In the genomic region with DNA sequence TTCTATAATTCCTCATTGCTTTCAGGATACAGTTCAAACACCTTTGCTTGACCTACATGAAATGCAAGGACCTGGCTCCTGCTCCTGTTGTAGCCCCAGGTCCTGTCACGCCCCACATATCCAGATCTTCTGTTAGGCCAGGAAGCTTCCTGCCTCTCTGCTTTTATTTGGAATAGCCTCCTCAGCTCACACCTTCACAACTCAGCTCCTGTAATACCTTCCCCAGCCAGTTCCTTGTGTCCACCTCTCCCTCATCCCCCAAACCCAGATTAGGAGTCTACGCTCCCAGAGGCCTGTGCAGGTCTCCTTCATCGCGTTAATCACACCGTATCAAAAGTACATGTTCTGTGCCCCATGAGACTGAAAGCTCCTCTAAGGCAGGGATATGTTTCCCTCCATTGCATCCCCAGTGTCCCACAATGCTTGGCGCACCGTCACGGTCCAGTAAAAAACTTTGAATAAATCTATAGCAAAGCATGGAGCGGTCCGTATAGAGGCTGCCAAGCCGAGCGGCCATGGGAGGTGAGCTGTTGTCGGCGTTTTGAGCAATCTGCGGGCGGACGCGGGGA, we compare ENCODE assay signal across 8 cellular contexts. TPM values are rescaled to one million over a fixed set of nuclear protein-coding genes. Genes with fewer than 3 reads are reported as not detected.
DNase-seq lines count a peak whose midpoint lies in the region; TF ChIP-seq lines count a peak whose summit lies in the region.

No MANE protein-coding gene starts in this region.

- DNase-seq in T-helper 1 cell (no peak), Karpas-422 (peak; percentile 89), colonic mucosa (peak; percentile 17), ureter (ENCODE audit: low spot score) (no peak), GM13977 (ENCODE audit: low spot score) (no peak)
- no peak for DNase-seq in activated effector memory CD4-positive, alpha-beta T cell treated with anti-CD3 and anti-CD28 coated beads, Interleukin-2, amount 50 U/mL, for 16 hours

- H2AFZ ChIP-seq in Karpas-422 (ENCODE audit: low read length): peak overlapping the region; percentile 74

- peak overlapping the region; percentile 80 for H3K4me2 ChIP-seq in Karpas-422 (ENCODE audit: low read depth, low read length, poor library complexity, severe bottlenecking)

- H3K4me3 Mint-ChIP-seq in T-helper 1 cell treated with Interleukin-12 subunit alpha and Interleukin-12 subunit beta and Interleukin-4 antibody, amounts not matched to agents 30 μg/mL and 1 μg/mL, for 36 hours: peak overlapping the region; percentile 91
- peak overlapping the region in 2 of 3 experiments; percentile 92 to 98 for H3K4me3 Mint-ChIP-seq in nephron

- H3K4me1 ChIP-seq in Karpas-422 (ENCODE audit: low read length): peaks cover 32% of the 10 kb centered on the region
- H3K4me1 ChIP-seq in colonic mucosa: peaks cover 4% of the 10 kb centered on the region

- no peaks in the 10 kb centered on the region for H4K20me1 ChIP-seq in Karpas-422 (ENCODE audit: insufficient read depth, low read depth, low read length)

- no peak for TF ChIP-seq CTCF in colonic mucosa (IDR thresholded peaks at IDR 0.05)
- no peak for TF ChIP-seq CTCF in nephron (IDR thresholded peaks at IDR 0.05; ENCODE audit: unreplicated experiment in 3 of 3)
- TF ChIP-seq CTCF in GM13977 (IDR thresholded peaks at IDR 0.05; ENCODE audit: extremely low read depth, insufficient read depth, missing control alignments): no peak

- peaks cover 24% of the 10 kb centered on the region for H3K4me1 Mint-ChIP-seq in T-helper 1 cell treated with Interleukin-12 subunit alpha and Interleukin-12 subunit beta and Interleukin-4 antibody, amounts not matched to agents 30 μg/mL and 1 μg/mL, for 36 hours (ENCODE audit: low read depth)
- H3K4me1 Mint-ChIP-seq in nephron: peaks cover 18% of the 10 kb centered on the region

- in situ Hi-C loops in GM13977 (cut with MboI; ENCODE audit: low pct_unique_long_range_greater_than_20kb, low sequenced_read_pairs, unreplicated experiment): no loop called here

- no peaks in the 10 kb centered on the region for H3K9me3 ChIP-seq in Karpas-422 (ENCODE audit: low read length)
- H3K9me3 ChIP-seq in colonic mucosa: no peaks in the 10 kb centered on the region

- H3K79me2 ChIP-seq in Karpas-422 (ENCODE audit: low read length): peaks cover 39% of the 10 kb centered on the region

- H3K9me2 ChIP-seq in Karpas-422 (replicated peaks; ENCODE audit: insufficient read depth, low read length): 0 out of 2 replicates have a peak, but pooled peaks cover 2% of the 10 kb centered on the region

- H3K4me3 ChIP-seq in Karpas-422 (ENCODE audit: low read length): peak overlapping the region; percentile 84
- H3K4me3 ChIP-seq in colonic mucosa: peak overlapping the region; percentile 70

- H3K27ac ChIP-seq in Karpas-422 (ENCODE audit: low read length) (peak overlapping the region; percentile 39; the same call in 1 of the 2 replicates), colonic mucosa (peak overlapping the region; percentile 54)

- H3K36me3 Mint-ChIP-seq in T-helper 1 cell treated with Interleukin-12 subunit alpha and Interleukin-12 subunit beta and Interleukin-4 antibody, amounts not matched to agents 30 μg/mL and 1 μg/mL, for 36 hours (ENCODE audit: low read depth): peaks cover 11% of the 10 kb centered on the region
- peaks cover 15% of the 10 kb centered on the region for H3K36me3 Mint-ChIP-seq in nephron (ENCODE audit: low read depth)

- H3K9me3 Mint-ChIP-seq in T-helper 1 cell treated with Interleukin-12 subunit alpha and Interleukin-12 subunit beta and Interleukin-4 antibody, amounts not matched to agents 30 μg/mL and 1 μg/mL, for 36 hours: no peaks in the 10 kb centered on the region
- no peaks in the 10 kb centered on the region for H3K9me3 Mint-ChIP-seq in nephron

- intact Hi-C loops in colonic mucosa (cut with DNase I): no loop called here

- peak overlapping the region; percentile 78 for H3K9ac ChIP-seq in Karpas-422 (ENCODE audit: low read length)
- H3K9ac ChIP-seq in colonic mucosa (ENCODE audit: low read depth in 2 of 2, low read length in 2 of 2): peak overlapping the region; percentile 72 to 88

- H3K27me3 ChIP-seq in Karpas-422 (ENCODE audit: low read length): no peaks in the 10 kb centered on the region
- H3K27me3 ChIP-seq in colonic mucosa: no peaks in the 10 kb centered on the region

- peak overlapping the region; percentile 94 for H3K27ac Mint-ChIP-seq in T-helper 1 cell treated with Interleukin-12 subunit alpha and Interleukin-12 subunit beta and Interleukin-4 antibody, amounts not matched to agents 30 μg/mL and 1 μg/mL, for 36 hours
- peak overlapping the region; percentile 97 to 98 (median 97) for H3K27ac Mint-ChIP-seq in nephron

- H3K36me3 ChIP-seq in Karpas-422 (ENCODE audit: insufficient read depth, low read length): peaks cover 22% of the 10 kb centered on the region
- H3K36me3 ChIP-seq in colonic mucosa: no peaks in the 10 kb centered on the region

- H3K27me3 Mint-ChIP-seq in T-helper 1 cell treated with Interleukin-12 subunit alpha and Interleukin-12 subunit beta and Interleukin-4 antibody, amounts not matched to agents 30 μg/mL and 1 μg/mL, for 36 hours (ENCODE audit: low read depth): peaks cover 5% of the 10 kb centered on the region
- no peaks in the 10 kb centered on the region for H3K27me3 Mint-ChIP-seq in nephron (ENCODE audit: low read depth)

RNA-seq across cellular contexts. Expression of a gene that starts 0.4 kb away (rescaled TPM):
- total RNA-seq in Karpas-422 (2014; rRNA removed; shearing (Covaris generic); ENCODE audit: low replicate concordance): 1.7 and 2.8 TPM in 2 replicates
- under 1 TPM; 0.37 to 0.50 TPM for total RNA-seq in colonic mucosa
- 2.7 TPM for total RNA-seq in ureter

RNA-seq across cellular contexts. Expression of a gene that starts 0.6 kb away (rescaled TPM):
- total RNA-seq in Karpas-422 (2014; rRNA removed; shearing (Covaris generic); ENCODE audit: low replicate concordance): 23.1 and 36.9 TPM in 2 replicates
- 10 to 100 TPM; 18.1 to 23.8 TPM for total RNA-seq in colonic mucosa
- 38.8 TPM for total RNA-seq in ureter

RNA-seq across cellular contexts. Expression of a gene that starts 46.6 kb away (rescaled TPM):
- not detected in 2 replicates for total RNA-seq in Karpas-422 (2014; rRNA removed; shearing (Covaris generic); ENCODE audit: low replicate concordance)
- total RNA-seq in colonic mucosa: not detected
- not detected for total RNA-seq in ureter

Comparison
In these comparisons a context has a peak if more than half of its experiments do, and no peak if none do; other contexts are left out.
1. DNase-seq: peak in Karpas-422 (single experiment) and colonic mucosa (single experiment); none in T-helper 1 cell (0 of 5), ureter (single experiment), GM13977 (single experiment) and activated effector memory CD4-positive, alpha-beta T cell treated with anti-CD3 and anti-CD28 coated beads, Interleukin-2, amount 50 U/mL, for 16 hours (single experiment).